ENCODE assay signal across 27 cellular contexts in the genomic region with DNA sequence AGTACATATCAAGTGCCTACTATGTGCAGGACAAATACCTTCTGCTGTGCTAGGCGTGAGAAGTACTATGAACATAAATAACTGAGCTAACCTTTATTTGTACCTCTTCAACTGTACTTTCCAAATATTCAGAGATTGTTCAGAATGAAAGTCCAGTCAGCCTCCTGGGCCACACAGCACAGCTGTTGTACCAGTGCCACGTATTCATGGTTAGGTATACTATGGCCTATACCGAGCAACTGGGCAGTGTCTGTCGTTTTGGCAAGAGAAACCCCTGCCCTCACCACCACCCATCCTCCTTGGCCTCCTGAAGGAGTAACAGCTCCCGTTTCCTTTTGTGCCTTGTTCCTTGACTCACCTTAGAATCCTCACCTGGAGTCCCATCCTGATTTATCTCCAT. TPM values are rescaled to one million over a fixed set of nuclear protein-coding genes. Genes with fewer than 3 reads are reported as not detected.
"Had no signal": no experiment of that assay in that cellular context is flagged by ENCODE, and none has a peak within 500 bp of the region (broad histone marks: within the 10 kb centered on the region; RNA-seq: fewer than 3 reads in every experiment).

No MANE protein-coding gene starts in this region.

- H3K4me3 Mint-ChIP-seq: T-cell; T-helper 1 cell treated with Interleukin-12 subunit alpha and Interleukin-12 subunit beta and Interleukin-4 antibody, amounts not matched to agents 30 μg/mL and 1 μg/mL, for 36 hours had no signal

- ATAC-seq: Panc1, PC-3, T-cell had no signal

- H3K9me3 ChIP-seq: SK-N-SH had no signal

- H3K4me1 Mint-ChIP-seq: T-cell had no signal

- H3K27ac Mint-ChIP-seq: T-cell; T-helper 1 cell treated with Interleukin-12 subunit alpha and Interleukin-12 subunit beta and Interleukin-4 antibody, amounts not matched to agents 30 μg/mL and 1 μg/mL, for 36 hours had no signal

- H3K9ac ChIP-seq: SK-N-SH had no signal

- H3K4me2 ChIP-seq: SK-N-SH had no signal

- H3K36me3 Mint-ChIP-seq: T-cell had no signal

- H3K27ac ChIP-seq: HL-60, RWPE1 had no signal

- DNase-seq: KBM-7, MV-4-11, NCI-H1048, NCI-H1105, NCI-H1417 treated with DMSO at 0.1 percent for 48 hours, NCI-H146, NCI-H1694 treated with DMSO at 0.1 percent for 48 hours, NCI-H1930, NCI-H2081, NCI-H2107, NCI-H2227 treated with DMSO at 0.1 percent for 48 hours, NCI-H524, NCI-H69, NCI-H774, PC-3, SHP77, SK-N-SH, SW 1271, T-cell had no signal

RNA-seq across cellular contexts. Expression of gene RASSF10, which starts 53.0 kb away (rescaled TPM):
- total RNA-seq: LHCN-M2, MCF 10A, NCI-H460, OCI-LY7, PC-3, T-cell had no signal
- polyA plus RNA-seq: SK-N-SH had no signal
